ENCODE assay signal across 2 cellular contexts in genomic region chr18:24368749-24369148, GRCh38.
TF ChIP-seq lines count a peak whose summit lies in the region.

No MANE protein-coding gene starts in this region.

TF ChIP-seq in GM23338, 12 proteins besides CTCF, POLR2A, EP300 and RAD21:
- TF ChIP-seq NANOG (IDR thresholded peaks at IDR 0.05; ENCODE audit: borderline replicate concordance) (no peak), ZNF331 (CRISPR knock-in tag; IDR thresholded peaks at IDR 0.05; ENCODE audit: low read depth) (no peak), POLR2AphosphoS5 (IDR thresholded peaks at IDR 0.05; ENCODE audit: low read depth) (no peak), CREB1 (CRISPR knock-in tag; IDR thresholded peaks at IDR 0.05; ENCODE audit: low read depth) (no peak)

TF ChIP-seq in endothelial cell of umbilical vein, 7 proteins besides CTCF, POLR2A, EP300 and RAD21:
- no peak for TF ChIP-seq POLR2AphosphoS5 (IDR thresholded peaks at IDR 0.05; ENCODE audit: insufficient read depth, low read depth, low read length)
- peak; percentile 25 for TF ChIP-seq FOS (IDR thresholded peaks at IDR 0.05; ENCODE audit: borderline replicate concordance, insufficient read depth, low read length)
TF ChIP-seq in endothelial cell of umbilical vein: peak in this region for 1.
